19 cellular contexts compared by ENCODE assay signal in genomic region chr11:58941838-58942237, GRCh38. TPM values are rescaled to one million over a fixed set of nuclear protein-coding genes. Genes with fewer than 3 reads are reported as not detected.
A peak's percentile ranks its signal among the peaks of the same experiment; 100 is the strongest.
DNase-seq lines count a peak whose midpoint lies in the region; ATAC-seq, FAIRE-seq and TF ChIP-seq lines count a peak whose summit lies in the region.
"Had no signal": no experiment of that assay in that cellular context is flagged by ENCODE, and none has a peak within 500 bp of the region (broad histone marks: within the 10 kb centered on the region; RNA-seq: fewer than 3 reads in every experiment).

No MANE protein-coding gene starts in this region.

- H3K4me1 Mint-ChIP-seq in activated naive CD8-positive, alpha-beta T cell treated with anti-CD3 and anti-CD28 coated beads for 36 hours = no peaks in the 10 kb centered on the region
- H3K4me1 Mint-ChIP-seq: CD4-positive, alpha-beta memory T cell had no signal

- no peak for FAIRE-seq in HepG2 (lab: Jason Lieb, UNC)
- FAIRE-seq: H54 had no signal

- H3K4me1 ChIP-seq in liver (ENCODE audit: control insufficient read depth in 4 of 4, insufficient read depth in 4 of 4, low read length in 3 of 4) (peaks cover 8 to 60% (median 38%) of the 10 kb centered on the region in 4 donors), HepG2 (ENCODE audit: insufficient read depth, low read length) (peaks cover 21% of the 10 kb centered on the region)
- H3K4me1 ChIP-seq: HAP-1 had no signal

- intact Hi-C loops in HepG2 (cut with micrococcal nuclease; ENCODE audit: unreplicated experiment) = no loop called here

- no peaks in the 10 kb centered on the region for H3K36me3 Mint-ChIP-seq in activated naive CD8-positive, alpha-beta T cell treated with anti-CD3 and anti-CD28 coated beads for 36 hours
- H3K36me3 Mint-ChIP-seq: CD4-positive, alpha-beta memory T cell had no signal

- no TSS peak for BruUV-seq in HepG2 (replicated peaks; lab: Mats Ljungman, UMichigan)

- H3K27ac ChIP-seq in liver (ENCODE audit: low read depth in 1 of 2, low read length in 2 of 2) (peak overlapping the region; percentile 47 to 62), HepG2 (ENCODE audit: extremely low read length, insufficient read depth, low read length) (no peak overlapping the region)

- TF ChIP-seq RAD21 in liver (IDR thresholded peaks at IDR 0.05) (no peak), HepG2 (CRISPR knock-in tag; IDR thresholded peaks at IDR 0.05) (no peak)

- TF ChIP-seq CTCF in liver (IDR thresholded peaks at IDR 0.05; ENCODE audit: low read depth, low read length, missing input control) = no peak
- no peak for TF ChIP-seq CTCF in HepG2 (CRISPR knock-in tag; IDR thresholded peaks at IDR 0.05)
- no peak for TF ChIP-seq CTCF in epithelial cell of esophagus (IDR thresholded peaks at IDR 0.05; ENCODE audit: insufficient read depth, low read depth, low read length, missing control alignments)

- POLR2A ChIA-PET in HepG2 (lab: Yijun Ruan, JAX) = no interaction called here

- TF ChIP-seq EP300 in HepG2 (IDR thresholded peaks at IDR 0.05; ENCODE audit: low read depth in 2 of 2, low read length in 2 of 2) (no peak), HepG2 (CRISPR knock-in tag; IDR thresholded peaks at IDR 0.05; ENCODE audit: borderline replicate concordance) (no peak)

- H3K4me3 ChIP-seq in liver (ENCODE audit: low read depth in 1 of 3, low read length in 3 of 3) (peak overlapping the region; percentile 28 to 60 (median 38)), HepG2 (replicated peaks in 1 of 3; ENCODE audit: insufficient read depth in 1 of 3, low read depth in 2 of 3, low read length in 3 of 3) (no peak overlapping the region), epithelial cell of esophagus (ENCODE audit: low read length) (no peak overlapping the region)
- H3K4me3 ChIP-seq: HAP-1 had no signal

- in situ Hi-C loops in HepG2 (cut with HindIII; ENCODE audit: extremely low pct_ligation_motif_present, low pct_unique_long_range_greater_than_20kb) = no loop called here

- no peaks in the 10 kb centered on the region for H3K9me3 Mint-ChIP-seq in activated naive CD8-positive, alpha-beta T cell treated with anti-CD3 and anti-CD28 coated beads for 36 hours
- H3K9me3 Mint-ChIP-seq: HFFc6 had no signal

- no peak for TF ChIP-seq POLR2A in HepG2 (IDR thresholded peaks at IDR 0.05; ENCODE audit: insufficient read depth in 1 of 2, low read depth in 2 of 2, low read length in 2 of 2)

- H3K36me3 ChIP-seq in liver (ENCODE audit: control insufficient read depth in 4 of 4, insufficient read depth in 3 of 4, low read depth in 1 of 4, low read length in 3 of 4) = peaks cover 0 to 8% (median 0%) of the 10 kb centered on the region in 4 donors
- no peaks in the 10 kb centered on the region for H3K36me3 ChIP-seq in HepG2 (replicated peaks in 1 of 2; ENCODE audit: control insufficient read depth in 1 of 2, insufficient read depth in 2 of 2, low read length in 2 of 2)
- H3K36me3 ChIP-seq: HAP-1 had no signal

- CTCF ChIA-PET in HepG2 (lab: Yijun Ruan, JAX; ENCODE audit: low intra/inter-chr PET ratio, low total read pairs) = no interaction called here

- H3K4me3 Mint-ChIP-seq in activated naive CD8-positive, alpha-beta T cell treated with anti-CD3 and anti-CD28 coated beads for 36 hours = no peak overlapping the region
- H3K4me3 Mint-ChIP-seq: CD4-positive, alpha-beta memory T cell; HFFc6 had no signal

- no peaks in the 10 kb centered on the region for H3K79me2 ChIP-seq in HepG2 (ENCODE audit: insufficient read depth, low read length)

- H3K9ac ChIP-seq in liver (ENCODE audit: low read depth in 1 of 2, low read length in 2 of 2) (peak overlapping the region in 1 of 2 donors; percentile 31), HepG2 (ENCODE audit: insufficient read depth, low read depth, low read length) (no peak overlapping the region)

- 48% methylated on average over 1 of the region's 1 CpG for WGBS in liver
- 95% methylated on average over 1 of the region's 1 CpG for WGBS in HepG2 (ENCODE audit: low lambda C conversion rate)

- H3K4me2 ChIP-seq in HepG2 (ENCODE audit: low read depth, low read length) = no peak overlapping the region

- no peak overlapping the region for H3K27ac Mint-ChIP-seq in activated naive CD8-positive, alpha-beta T cell treated with anti-CD3 and anti-CD28 coated beads for 36 hours
- H3K27ac Mint-ChIP-seq: CD4-positive, alpha-beta memory T cell; HFFc6 had no signal

- H3K27me3 Mint-ChIP-seq in activated naive CD8-positive, alpha-beta T cell treated with anti-CD3 and anti-CD28 coated beads for 36 hours = no peaks in the 10 kb centered on the region

- DNase-seq in HepG2 (ENCODE audit: low spot score) (no peak), epithelial cell of esophagus (ENCODE audit: low read depth) (peak; percentile 24), left lobe of liver (ENCODE audit: low spot score) (no peak), NOMO-1 treated with DMSO at 0.1 percent for 48 hours (lab: John Stamatoyannopoulos, UW; ENCODE audit: unreplicated experiment) (no peak), HUDEP-2 (lab: John Stamatoyannopoulos, UW; ENCODE audit: unreplicated experiment in 76 of 76) (no peak)
- DNase-seq in activated naive CD8-positive, alpha-beta T cell treated with anti-CD3 and anti-CD28 coated beads for 36 hours = no peak
- DNase-seq: C1 segment of cervical spinal cord; Calu3; CD4-positive, alpha-beta memory T cell; COR-L47; DMS53; DMS79 treated with DMSO at 0.1 percent for 48 hours; GOT3; HFFc6 had no signal

- ATAC-seq in HepG2 (no peak), left lobe of liver (peak; percentile 25)

- H2AFZ ChIP-seq in HepG2 (ENCODE audit: low read length) = no peak overlapping the region

- H4K20me1 ChIP-seq in HepG2 (ENCODE audit: insufficient read depth, low read length) = no peaks in the 10 kb centered on the region

- H3K27me3 ChIP-seq in liver (ENCODE audit: control insufficient read depth in 4 of 4, insufficient read depth in 4 of 4, low read length in 3 of 4) (no peaks in the 10 kb centered on the region), HepG2 (ENCODE audit: control insufficient read depth in 1 of 2, insufficient read depth in 2 of 2, low read length in 2 of 2) (no peaks in the 10 kb centered on the region)

- H3K9me3 ChIP-seq in liver (ENCODE audit: control insufficient read depth in 4 of 4, low read length in 3 of 4) (no peaks in the 10 kb centered on the region), HepG2 (ENCODE audit: low read length) (no peaks in the 10 kb centered on the region)
- H3K9me3 ChIP-seq: HAP-1 had no signal

TF ChIP-seq in liver, 16 proteins besides CTCF, POLR2A, EP300 and RAD21 (continues in another document):
- peak; percentile 25 to 32 for TF ChIP-seq HNF4A (conservative IDR thresholded peaks at IDR 0.05)
- TF ChIP-seq RXRA (IDR thresholded peaks at IDR 0.05) = peak in 1 of 2 donors; percentile 40
- peak; percentile 28 to 39 for TF ChIP-seq JUND (IDR thresholded peaks at IDR 0.05)

TF ChIP-seq in HepG2, 621 proteins besides CTCF, POLR2A, EP300 and RAD21 (continues in another document):
- TF ChIP-seq KDM5A (IDR thresholded peaks at IDR 0.05; ENCODE audit: borderline replicate concordance, low read length) = no peak
- no peak for TF ChIP-seq ZNF546 (CRISPR knock-in tag; conservative IDR thresholded peaks at IDR 0.05)
- TF ChIP-seq ZNF18 (CRISPR knock-in tag; IDR thresholded peaks at IDR 0.05; ENCODE audit: insufficient replicate concordance) = no peak

RNA-seq across cellular contexts. Expression of gene GLYATL1, which starts 2.5 kb away (rescaled TPM):
- total RNA-seq in liver (100 to 1,000 TPM in 1 of 2 donors, 10 to 100 TPM in 1; 64.9 to 622 TPM), HepG2 (2016; rRNA removed; fragmentation: Illumina TruSeq; extraction: Trizol) (0.17 TPM in 1 of 2 replicates, not detected in the other), left lobe of liver (374 TPM)
- polyA plus RNA-seq in liver (100 to 1,000 TPM; 246 to 248 TPM), HepG2 (2011; rRNA removed) (0.17 TPM in 2 replicates)
- total RNA-seq in HepG2 (2016; cell fraction: cytosol; rRNA removed; fragmentation: Illumina TruSeq; extraction: Trizol; ENCODE audit: low read depth) = not detected in 2 replicates
- total RNA-seq in HepG2 (2016; cell fraction: insoluble cytoplasmic fraction; rRNA removed; fragmentation: Illumina TruSeq; extraction: Trizol) = 0.34 TPM in 1 of 2 replicates, not detected in the other
- 0.10 TPM in 1 of 2 replicates, not detected in the other for total RNA-seq in HepG2 (2016; cell fraction: membrane; rRNA removed; fragmentation: Illumina TruSeq; extraction: Trizol)
- total RNA-seq in HepG2 (2016; cell fraction: nucleus; rRNA removed; fragmentation: Illumina TruSeq; extraction: Trizol) = not detected in 2 replicates
- 0.12 TPM in 1 of 2 replicates, not detected in the other for polyA plus RNA-seq in HepG2 (2011; cell fraction: cytosol; rRNA removed)
- 0.50 TPM in 1 of 2 replicates, not detected in the other for polyA plus RNA-seq in HepG2 (2011; cell fraction: nucleus; rRNA removed)
- polyA plus RNA-seq in HepG2 (2012) = not detected in 2 replicates
- not detected in 2 replicates for polyA plus RNA-seq in HepG2 (2016; cell fraction: cytosol; fragmentation: Illumina TruSeq; extraction: Trizol; ENCODE audit: low read depth)
- polyA plus RNA-seq in HepG2 (2016; cell fraction: insoluble cytoplasmic fraction; fragmentation: Illumina TruSeq; extraction: Trizol; ENCODE audit: low read depth) = 0.38 TPM in 1 of 2 replicates, not detected in the other
- polyA plus RNA-seq in HepG2 (2016; cell fraction: membrane; fragmentation: Illumina TruSeq; extraction: Trizol; ENCODE audit: low read depth) = not detected in 2 replicates
- not detected in 2 replicates for polyA plus RNA-seq in HepG2 (2016; cell fraction: nucleus; fragmentation: Illumina TruSeq; extraction: Trizol; ENCODE audit: insufficient read depth, low read depth)
- polyA minus RNA-seq in HepG2 (2011; rRNA and poly(A)+ RNA removed; ENCODE audit: low replicate concordance) = not detected in 2 replicates
- not detected in 2 replicates for polyA minus RNA-seq in HepG2 (2011; cell fraction: cytosol; rRNA and poly(A)+ RNA removed)
- not detected in 2 replicates for polyA minus RNA-seq in HepG2 (2011; cell fraction: nucleus; rRNA and poly(A)+ RNA removed)
- total RNA-seq in activated naive CD8-positive, alpha-beta T cell treated with anti-CD3 and anti-CD28 coated beads for 36 hours = 1 to 10 TPM in 1 of 2 experiments, under 1 TPM in 1; 0.52 to 1.3 TPM
- total RNA-seq: A172; Calu3; CD4-positive, alpha-beta memory T cell; G401 had no signal
- polyA plus RNA-seq: CD4-positive, alpha-beta memory T cell had no signal

Comparison
In these comparisons a context has a peak if more than half of its experiments do, and no peak if none do; other contexts are left out.
1. H3K4me3 ChIP-seq: peak in liver (3 of 3); none in HepG2 (0 of 3) and epithelial cell of esophagus (single experiment).
2. RNA of gene GLYATL1, which starts 2.5 kb away (total RNA-seq): 64.9 to 622 TPM in liver and 374 TPM in left lobe of liver (single experiment); 0.52 to 1.3 TPM in activated naive CD8-positive, alpha-beta T cell treated with anti-CD3 and anti-CD28 coated beads for 36 hours and 0.10 to 0.34 TPM in HepG2; every median in the first group is over 10 times any median in the second.